25 cellular contexts compared by ENCODE assay signal in the genomic region with DNA sequence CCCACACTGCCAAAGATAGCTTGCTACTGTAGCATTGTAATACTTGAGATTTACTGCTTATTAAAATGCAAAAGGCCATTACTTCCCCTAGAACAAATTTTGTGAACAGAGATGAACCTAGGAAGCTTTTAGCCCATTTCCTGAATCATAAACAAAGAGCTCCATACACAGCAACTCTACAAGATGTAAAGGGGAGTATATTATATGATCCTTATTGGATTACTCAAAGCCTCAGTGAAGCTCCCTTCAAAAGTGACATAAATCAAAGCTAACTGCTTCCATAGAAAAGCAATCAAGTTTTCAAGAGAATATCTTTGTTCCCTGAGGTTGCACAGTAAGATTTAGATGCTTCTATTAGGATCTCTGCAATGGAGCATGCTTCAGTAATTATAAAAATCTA.
"Had no signal": no experiment of that assay in that cellular context is flagged by ENCODE, and none has a peak within 500 bp of the region (broad histone marks: within the 10 kb centered on the region; RNA-seq: fewer than 3 reads in every experiment).

No MANE protein-coding gene starts in this region.

- H3K36me3 Mint-ChIP-seq: memory B cell; natural killer cell treated with Interleukin-12 subunit alpha and Interleukin-12 subunit beta and Interleukin-15 and Interleukin-18, amount 100 ng/mL, for 72 hours; stimulated activated memory B cell treated with anti-CD40 and anti-IgM and Interleukin-4, amounts not matched to agents 10 μg/mL and 1 μg/mL and 100 μg/mL, for 72 hours had no signal

- H3K4me3 ChIP-seq: esophagus muscularis mucosa, gastroesophageal sphincter, left lung, lower lobe of right lung, pancreas, prostate gland, right lobe of liver, spleen, tibial nerve, upper lobe of right lung, vagina had no signal

- ATAC-seq: effector memory CD8-positive, alpha-beta T cell; gastroesophageal sphincter; left lung; lower lobe of right lung; natural killer cell treated with Interleukin-12 subunit alpha and Interleukin-12 subunit beta and Interleukin-15 and Interleukin-18, amount 100 ng/mL, for 72 hours; pancreas; right lobe of liver; stimulated activated memory B cell treated with anti-CD40 and anti-IgM and Interleukin-4, amounts not matched to agents 10 μg/mL and 1 μg/mL and 100 μg/mL, for 72 hours; upper lobe of right lung had no signal

- DNase-seq: effector memory CD8-positive, alpha-beta T cell; glutamatergic neuron; islet precursor cell; left lung; lower lobe of right lung; midbrain; occipital lobe; pancreas; right lobe of liver; spleen; stimulated activated CD4-positive, alpha-beta T cell treated with anti-CD3 and anti-CD28 coated beads, Interleukin-15, amount 100 ng/mL, for 24 hours; stimulated activated CD4-positive, alpha-beta T cell treated with anti-CD3 and anti-CD28 coated beads, Interleukin-1b, Interleukin-23, amount 100 ng/mL, for 48 hours; stimulated activated CD4-positive, alpha-beta T cell treated with anti-CD3 and anti-CD28 coated beads, Interleukin-4, amount 100 ng/mL, for 24 hours; upper lobe of right lung had no signal

- H3K4me3 Mint-ChIP-seq: dendritic cell treated with granulocyte-macrophage colony-stimulating factor and Interleukin-4, amounts not matched to agents 40 ng/mL and 50 ng/mL, for 4 days; effector memory CD8-positive, alpha-beta T cell; memory B cell; natural killer cell treated with Interleukin-12 subunit alpha and Interleukin-12 subunit beta and Interleukin-15 and Interleukin-18, amount 100 ng/mL, for 72 hours; stimulated activated memory B cell treated with anti-CD40 and anti-IgM and Interleukin-4, amounts not matched to agents 10 μg/mL and 1 μg/mL and 100 μg/mL, for 72 hours; stimulated activated naive CD8-positive, alpha-beta T cell treated with anti-CD3 and anti-CD28 coated beads, Interleukin-15, Interleukin-2, amounts not matched to agents 100 ng/mL and 50 ng/mL, for 24 hours had no signal

- H3K27me3 ChIP-seq: esophagus muscularis mucosa, gastroesophageal sphincter, left lung, pancreas, right lobe of liver, spleen, tibial nerve, upper lobe of right lung, vagina had no signal

- H3K27me3 Mint-ChIP-seq: dendritic cell treated with granulocyte-macrophage colony-stimulating factor and Interleukin-4, amounts not matched to agents 40 ng/mL and 50 ng/mL, for 4 days; memory B cell; stimulated activated memory B cell treated with anti-CD40 and anti-IgM and Interleukin-4, amounts not matched to agents 10 μg/mL and 1 μg/mL and 100 μg/mL, for 72 hours; stimulated activated naive CD8-positive, alpha-beta T cell treated with anti-CD3 and anti-CD28 coated beads, Interleukin-15, Interleukin-2, amounts not matched to agents 100 ng/mL and 50 ng/mL, for 24 hours had no signal

- H3K4me1 Mint-ChIP-seq: memory B cell; stimulated activated memory B cell treated with anti-CD40 and anti-IgM and Interleukin-4, amounts not matched to agents 10 μg/mL and 1 μg/mL and 100 μg/mL, for 72 hours had no signal

- H3K9me3 ChIP-seq: esophagus muscularis mucosa, gastroesophageal sphincter, lower lobe of right lung, pancreas, prostate gland, right lobe of liver, upper lobe of right lung, vagina had no signal

- H3K36me3 ChIP-seq: esophagus muscularis mucosa, gastroesophageal sphincter, left lung, lower lobe of right lung, pancreas, prostate gland, right lobe of liver, spleen, tibial nerve, upper lobe of right lung, vagina had no signal

- H3K27ac Mint-ChIP-seq: dendritic cell treated with granulocyte-macrophage colony-stimulating factor and Interleukin-4, amounts not matched to agents 40 ng/mL and 50 ng/mL, for 4 days; effector memory CD8-positive, alpha-beta T cell; memory B cell; natural killer cell treated with Interleukin-12 subunit alpha and Interleukin-12 subunit beta and Interleukin-15 and Interleukin-18, amount 100 ng/mL, for 72 hours; stimulated activated memory B cell treated with anti-CD40 and anti-IgM and Interleukin-4, amounts not matched to agents 10 μg/mL and 1 μg/mL and 100 μg/mL, for 72 hours; stimulated activated naive CD8-positive, alpha-beta T cell treated with anti-CD3 and anti-CD28 coated beads, Interleukin-15, Interleukin-2, amounts not matched to agents 100 ng/mL and 50 ng/mL, for 24 hours had no signal

- H3K4me1 ChIP-seq: esophagus muscularis mucosa, gastroesophageal sphincter, left lung, lower lobe of right lung, pancreas, right lobe of liver, spleen, tibial nerve, upper lobe of right lung, vagina had no signal

- H3K9me3 Mint-ChIP-seq: natural killer cell treated with Interleukin-12 subunit alpha and Interleukin-12 subunit beta and Interleukin-15 and Interleukin-18, amount 100 ng/mL, for 72 hours had no signal

- H3K27ac ChIP-seq: epithelial cell of prostate, esophagus muscularis mucosa, gastroesophageal sphincter, left lung, lower lobe of right lung, pancreas, prostate gland, right lobe of liver, spleen, tibial nerve, upper lobe of right lung, vagina had no signal
